1 cellular context compared by ENCODE assay signal in the genomic region with DNA sequence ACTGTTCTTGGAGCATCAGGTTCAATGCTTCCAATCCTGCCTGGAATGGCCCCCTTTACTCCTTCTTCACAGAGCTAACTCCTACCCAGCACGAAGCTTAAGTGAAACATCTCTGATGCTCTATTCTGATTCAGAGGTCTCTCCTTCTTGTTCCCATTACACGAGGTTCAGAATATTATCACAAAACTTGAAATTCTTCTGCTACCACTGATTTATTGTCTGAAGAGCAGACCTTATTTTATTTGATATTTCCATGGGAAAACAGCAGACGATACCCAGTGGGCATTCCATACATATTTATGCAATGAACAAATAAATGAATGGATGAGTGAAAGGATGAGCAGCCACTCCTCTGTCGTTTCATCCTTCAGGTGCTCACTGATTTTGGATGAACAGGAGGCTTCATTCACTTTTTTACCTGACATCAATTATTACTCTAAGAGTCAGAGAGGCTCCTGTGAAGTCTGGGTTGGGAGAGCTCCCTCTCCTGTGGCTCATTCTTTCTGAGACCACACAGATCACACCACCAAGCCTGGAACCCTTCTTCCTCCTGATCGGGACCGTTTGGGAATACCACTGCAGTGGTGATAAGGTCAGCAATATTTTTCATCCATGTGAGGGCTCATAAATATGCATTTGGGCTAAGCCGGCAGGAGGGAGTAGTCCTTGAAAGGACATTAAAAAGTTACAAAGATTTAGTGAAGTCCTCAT.
TF ChIP-seq lines count a peak whose summit lies in the region.

No MANE protein-coding gene starts in this region.

TF ChIP-seq in H1, 55 proteins besides CTCF, POLR2A, EP300 and RAD21:
- no peak for TF ChIP-seq SIRT6 (IDR thresholded peaks at IDR 0.05; ENCODE audit: low read length)
- TF ChIP-seq CREB1 (IDR thresholded peaks at IDR 0.05), result no peak
- no peak for TF ChIP-seq RNF2 (IDR thresholded peaks at IDR 0.05; ENCODE audit: borderline replicate concordance, low read depth, low read length, missing control alignments, poor library complexity, severe bottlenecking)
- no peak for TF ChIP-seq KDM5A (IDR thresholded peaks at IDR 0.05; ENCODE audit: low read length)
- TF ChIP-seq NANOG (IDR thresholded peaks at IDR 0.05; ENCODE audit: insufficient read depth, low read depth, low read length, poor library complexity, severe bottlenecking), result no peak
- no peak for TF ChIP-seq RBBP5 (IDR thresholded peaks at IDR 0.05; ENCODE audit: borderline replicate concordance, low read depth, low read length)
- no peak for TF ChIP-seq MAFK (IDR thresholded peaks at IDR 0.05; ENCODE audit: low read depth, low read length)
- TF ChIP-seq TEAD4 (IDR thresholded peaks at IDR 0.05; ENCODE audit: low read depth, low read length), result no peak
- TF ChIP-seq PHF8 (conservative IDR thresholded peaks at IDR 0.05; ENCODE audit: low read depth, low read length), result no peak
- TF ChIP-seq, protein P1, sequence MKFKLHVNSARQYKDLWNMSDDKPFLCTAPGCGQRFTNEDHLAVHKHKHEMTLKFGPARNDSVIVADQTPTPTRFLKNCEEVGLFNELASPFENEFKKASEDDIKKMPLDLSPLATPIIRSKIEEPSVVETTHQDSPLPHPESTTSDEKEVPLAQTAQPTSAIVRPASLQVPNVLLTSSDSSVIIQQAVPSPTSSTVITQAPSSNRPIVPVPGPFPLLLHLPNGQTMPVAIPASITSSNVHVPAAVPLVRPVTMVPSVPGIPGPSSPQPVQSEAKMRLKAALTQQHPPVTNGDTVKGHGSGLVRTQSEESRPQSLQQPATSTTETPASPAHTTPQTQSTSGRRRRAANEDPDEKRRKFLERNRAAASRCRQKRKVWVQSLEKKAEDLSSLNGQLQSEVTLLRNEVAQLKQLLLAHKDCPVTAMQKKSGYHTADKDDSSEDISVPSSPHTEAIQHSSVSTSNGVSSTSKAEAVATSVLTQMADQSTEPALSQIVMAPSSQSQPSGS (IDR thresholded peaks at IDR 0.05; ENCODE audit: low read length), result no peak
- no peak for TF ChIP-seq YY1 (IDR thresholded peaks at IDR 0.05; ENCODE audit: low read depth, low read length)
- no peak for TF ChIP-seq TAF1 (IDR thresholded peaks at IDR 0.05; ENCODE audit: low read depth, low read length)
- TF ChIP-seq SP4 (IDR thresholded peaks at IDR 0.05; ENCODE audit: low read length), result no peak
- no peak for TF ChIP-seq RFX5 (IDR thresholded peaks at IDR 0.05; ENCODE audit: borderline replicate concordance, low read depth, low read length)
- TF ChIP-seq ASH2L (IDR thresholded peaks at IDR 0.05; ENCODE audit: low read length), result no peak
- TF ChIP-seq, protein P2, sequence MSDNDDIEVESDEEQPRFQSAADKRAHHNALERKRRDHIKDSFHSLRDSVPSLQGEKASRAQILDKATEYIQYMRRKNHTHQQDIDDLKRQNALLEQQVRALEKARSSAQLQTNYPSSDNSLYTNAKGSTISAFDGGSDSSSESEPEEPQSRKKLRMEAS (IDR thresholded peaks at IDR 0.05), result no peak
- TF ChIP-seq CBX8 (IDR thresholded peaks at IDR 0.05; ENCODE audit: borderline replicate concordance, low read depth, low read length), result no peak
TF ChIP-seq in H1: peak in this region for 0.
